Comparison of ENCODE assay signal across 8 cellular contexts in the genomic region with DNA sequence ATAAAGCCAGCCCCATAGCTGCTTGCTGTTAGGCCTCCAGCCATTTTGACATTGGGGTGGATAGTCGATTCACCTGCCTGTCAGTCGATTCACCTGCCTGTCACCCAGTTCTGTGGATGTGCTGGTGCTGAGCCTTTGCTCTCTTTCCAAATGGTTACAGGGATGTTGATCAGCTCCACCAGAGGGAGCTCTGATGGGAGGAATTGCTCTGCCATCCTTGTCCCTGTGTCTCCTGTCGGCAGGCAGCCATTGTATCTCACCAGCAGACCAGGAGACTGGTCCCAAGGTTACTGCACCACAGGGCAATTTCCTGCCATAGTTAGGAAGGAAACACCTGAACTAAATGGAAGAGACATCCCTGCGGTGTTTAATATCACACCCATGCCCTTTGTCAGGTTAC. TPM values are rescaled to one million over a fixed set of nuclear protein-coding genes. Genes with fewer than 3 reads are reported as not detected.
DNase-seq lines count a peak whose midpoint lies in the region; ATAC-seq and TF ChIP-seq lines count a peak whose summit lies in the region.

No MANE protein-coding gene starts in this region.

- POLR2A ChIA-PET in AG04449 (lab: Yijun Ruan, JAX): no interaction called here

- no peaks in the 10 kb centered on the region for H3K79me2 ChIP-seq in mesendoderm (ENCODE audit: control insufficient read depth, insufficient read depth, low read length)

- H3K27me3 ChIP-seq in GM06990 (replicated peaks; ENCODE audit: control insufficient read depth, insufficient read depth, low read length) (no peaks in the 10 kb centered on the region), mesendoderm (ENCODE audit: insufficient read depth, low read length, poor library complexity) (no peaks in the 10 kb centered on the region)

- H4K5ac ChIP-seq in mesendoderm (ENCODE audit: low read length): no peak overlapping the region

- no peak for ATAC-seq in GM19035 (IDR thresholded peaks at IDR 0.05; ENCODE audit: unreplicated experiment)

- no peaks in the 10 kb centered on the region for H3K4me1 ChIP-seq in mesendoderm (ENCODE audit: control insufficient read depth, low read depth, low read length)

- WGBS in mesendoderm (ENCODE audit: extremely low coverage, insufficient coverage, low lambda C conversion rate): no CpG with 5 or more reads among the region's 4 CpGs

- no peak overlapping the region for H2BK5ac ChIP-seq in mesendoderm (ENCODE audit: low read length)

- TF ChIP-seq CTCF in AG04449 (IDR thresholded peaks at IDR 0.05; ENCODE audit: insufficient read depth, low read length, missing control alignments) (peak; percentile 73), GM06990 (IDR thresholded peaks at IDR 0.05; ENCODE audit: insufficient read depth, low read length, poor library complexity, severe bottlenecking) (peak; percentile 74)

- H3K56ac ChIP-seq in mesendoderm (ENCODE audit: low read length): no peak overlapping the region

- no peak overlapping the region for H3K27ac ChIP-seq in mesendoderm (ENCODE audit: low read depth, low read length)

- no peak overlapping the region for H4K8ac ChIP-seq in mesendoderm (ENCODE audit: low read depth, low read length)

- H3K23ac ChIP-seq in mesendoderm (ENCODE audit: low read length): no peak overlapping the region

- H2AK5ac ChIP-seq in mesendoderm (ENCODE audit: low read length): no peak overlapping the region

- H2BK120ac ChIP-seq in mesendoderm (ENCODE audit: low read depth, low read length): no peak overlapping the region

- no peaks in the 10 kb centered on the region for H3K79me1 ChIP-seq in mesendoderm (ENCODE audit: low read length)

- H3K36me3 ChIP-seq in GM06990 (ENCODE audit: control insufficient read depth, insufficient read depth, low read length) (peaks cover 12% of the 10 kb centered on the region), mesendoderm (ENCODE audit: control insufficient read depth, insufficient read depth, low read length) (no peaks in the 10 kb centered on the region)

- no peak overlapping the region for H3K9ac ChIP-seq in mesendoderm (ENCODE audit: low read length)

- no peak overlapping the region for H2BK15ac ChIP-seq in mesendoderm (replicated peaks; ENCODE audit: low read depth)

- H3K18ac ChIP-seq in mesendoderm (ENCODE audit: low read length): no peak overlapping the region

- no peak overlapping the region for H3K4me2 ChIP-seq in mesendoderm (ENCODE audit: low read length)

- no peak for DNase-seq in AG04449 (ENCODE audit: low read depth, low spot score)
- no peak for DNase-seq in GM06990 (ENCODE audit: extremely low read depth, insufficient read length)
- DNase-seq in NCI-H345 treated with DMSO at 0.1 percent for 48 hours (lab: John Stamatoyannopoulos, UW; ENCODE audit: unreplicated experiment): peak; percentile 2
- peak; percentile 34 for DNase-seq in cerebellar cortex (ENCODE audit: low spot score)
- DNase-seq in mesendoderm: peak; percentile 79
- no peak for DNase-seq in GM19240 (ENCODE audit: insufficient read length, low spot score)
- DNase-seq in DMS79 treated with DMSO at 0.1 percent for 48 hours (lab: John Stamatoyannopoulos, UW): no peak

- CTCF ChIA-PET in AG04449 (lab: Yijun Ruan, JAX): interaction anchor here (0.8 to 17.8 kb wide), 18 partner anchors 8 to 474 kb away, joined by 3 to 450 read pairs (median 10); a partner anchor contains a TSS

- no peak overlapping the region for H3K4me3 ChIP-seq in AG04449 (ENCODE audit: low read depth, low read length)
- no peak overlapping the region for H3K4me3 ChIP-seq in GM06990 (replicated peaks; ENCODE audit: low read depth, low read length)
- H3K4me3 ChIP-seq in mesendoderm (ENCODE audit: low read length): no peak overlapping the region

- no peak overlapping the region for H3K4ac ChIP-seq in mesendoderm (ENCODE audit: low read depth, low read length)

RNA-seq across cellular contexts. Expression of a gene that starts 6.1 kb away (rescaled TPM):
- not detected for polyA plus RNA-seq in mesendoderm (2013, experiment 1 of 2)
- not detected for polyA plus RNA-seq in mesendoderm (2013, experiment 2 of 2)

RNA-seq across cellular contexts. Expression of a gene that starts 34.7 kb away (rescaled TPM):
- polyA plus RNA-seq in mesendoderm (2013, experiment 1 of 2): 13.9 TPM
- polyA plus RNA-seq in mesendoderm (2013, experiment 2 of 2): 15.1 TPM

Comparison
In these comparisons a context has a peak if more than half of its experiments do, and no peak if none do; other contexts are left out.
1. DNase-seq: peak in NCI-H345 treated with DMSO at 0.1 percent for 48 hours (single experiment), cerebellar cortex (single experiment) and mesendoderm (single experiment); none in AG04449 (single experiment), GM06990 (single experiment), GM19240 (single experiment) and DMS79 treated with DMSO at 0.1 percent for 48 hours (single experiment).